In the genomic region with DNA sequence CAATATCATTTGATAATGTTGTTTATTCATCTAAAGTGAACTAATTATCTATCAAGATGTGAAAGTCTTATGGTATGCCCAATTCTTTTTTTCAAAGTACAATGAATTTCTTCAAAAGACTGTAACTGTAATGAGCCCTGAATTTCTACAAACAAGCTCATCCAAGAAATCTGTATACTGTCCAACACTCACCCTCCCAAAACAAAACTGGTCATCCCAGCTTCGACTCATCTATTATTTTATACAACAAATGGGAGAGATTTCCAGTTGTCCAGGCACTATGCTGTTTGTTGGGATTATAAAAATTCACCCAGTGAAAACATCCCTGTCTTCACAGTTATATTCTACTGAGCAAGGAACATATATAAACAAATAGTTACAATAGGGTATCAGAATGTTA, we compare ENCODE assay signal across 21 cellular contexts.
"Had no signal": no experiment of that assay in that cellular context is flagged by ENCODE, and none has a peak within 500 bp of the region (broad histone marks: within the 10 kb centered on the region; RNA-seq: fewer than 3 reads in every experiment).

No MANE protein-coding gene starts in this region.

- H3K4me1 Mint-ChIP-seq: IgD-negative memory B cell had no signal

- H3K4me3 Mint-ChIP-seq: activated CD8-positive, alpha-beta T cell treated with anti-CD3 and anti-CD28 coated beads, Interleukin-2, amount 10 ng/mL, durations not matched to agents 7 days and 5 days; activated T-cell treated with anti-CD3 and anti-CD28 coated beads, Interleukin-2, amount 50 U/mL, for 4 hours; IgD-negative memory B cell had no signal

- ATAC-seq: activated CD8-positive, alpha-beta T cell treated with anti-CD3 and anti-CD28 coated beads, Interleukin-2, amount 10 ng/mL, durations not matched to agents 7 days and 5 days; activated naive CD4-positive, alpha-beta T cell treated with anti-CD3 and anti-CD28 coated beads, Interleukin-2, amount 50 U/mL, for 72 hours; activated T-cell treated with anti-CD3 and anti-CD28 coated beads, Interleukin-2, amount 50 U/mL, for 4 hours had no signal

- H3K27ac ChIP-seq: VCaP had no signal

- DNase-seq: activated CD4-positive, alpha-beta T cell treated with anti-CD3 and anti-CD28 coated beads, Interleukin-2, amount 50 U/mL, for 1 hour; activated CD4-positive, CD25-positive, alpha-beta regulatory T cell; activated CD8-positive, alpha-beta memory T cell treated with anti-CD3 and anti-CD28 coated beads, Interleukin-2, amount 50 U/mL, for 48 hours; activated CD8-positive, alpha-beta T cell treated with anti-CD3 and anti-CD28 coated beads, Interleukin-2, amount 10 ng/mL, durations not matched to agents 7 days and 5 days; activated effector memory CD4-positive, alpha-beta T cell treated with anti-CD3 and anti-CD28 coated beads, Interleukin-2, amount 50 U/mL, for 16 hours; activated naive CD4-positive, alpha-beta T cell treated with Interleukin-2 at 50 U/mL for 16 hours; activated T-cell treated with anti-CD3 and anti-CD28 coated beads, Interleukin-2, amount 50 U/mL, for 4 hours; KG1; NCI-H1092 treated with DMSO at 0.1 percent for 48 hours; NCI-H1417 treated with DMSO at 0.1 percent for 48 hours; NCI-H1694; NCI-H2029 treated with DMSO at 0.1 percent for 48 hours; NCI-H345; NCI-H510A; NCI-H526 treated with DMSO at 0.1 percent for 48 hours; SIG-M5; T-helper 2 cell; T1000 had no signal

- H3K27ac Mint-ChIP-seq: activated CD8-positive, alpha-beta T cell treated with anti-CD3 and anti-CD28 coated beads, Interleukin-2, amount 10 ng/mL, durations not matched to agents 7 days and 5 days; activated naive CD4-positive, alpha-beta T cell treated with anti-CD3 and anti-CD28 coated beads, Interleukin-2, amount 50 U/mL, for 72 hours; IgD-negative memory B cell had no signal

- H3K36me3 Mint-ChIP-seq: activated naive CD4-positive, alpha-beta T cell treated with anti-CD3 and anti-CD28 coated beads, Interleukin-2, amount 50 U/mL, for 72 hours; IgD-negative memory B cell had no signal
